Comparison of ENCODE assay signal across 9 cellular contexts in the genomic region with DNA sequence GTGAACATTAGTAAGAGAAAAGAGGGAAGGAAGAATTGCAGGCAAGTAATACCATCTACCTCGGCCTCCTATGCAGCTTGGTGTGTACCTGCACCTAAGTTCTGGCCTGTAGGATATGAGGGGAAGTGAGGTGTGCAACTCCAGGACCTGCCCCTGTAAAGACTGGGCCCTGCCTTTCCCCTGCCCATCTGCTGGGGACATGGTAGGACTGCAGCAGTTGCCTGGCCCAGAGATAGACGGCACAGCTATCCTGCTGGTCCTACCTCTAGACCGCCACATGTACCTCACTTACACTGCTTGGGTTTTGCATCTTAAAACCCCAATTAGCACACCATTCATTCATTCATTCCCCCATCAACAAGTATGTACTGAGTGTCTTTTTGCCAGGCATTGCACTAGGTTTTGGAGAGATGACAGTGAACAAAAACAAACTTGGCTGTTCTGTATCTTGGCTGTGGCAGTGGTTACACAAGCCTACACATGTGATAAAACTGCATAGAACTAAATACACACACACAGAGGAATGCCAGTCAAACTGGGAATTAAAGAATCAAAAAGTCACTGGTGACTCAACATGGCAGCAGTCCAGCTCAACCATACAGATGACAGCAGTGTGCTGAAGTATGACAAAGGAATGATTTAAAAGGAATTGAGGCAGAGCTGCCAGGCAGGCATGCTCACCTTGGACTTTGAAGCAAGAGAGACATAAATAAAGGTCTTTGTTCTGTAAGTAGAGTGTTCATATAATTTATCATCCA. TPM values are rescaled to one million over a fixed set of nuclear protein-coding genes. Genes with fewer than 3 reads are reported as not detected.
DNase-seq lines count a peak whose midpoint lies in the region; ATAC-seq and TF ChIP-seq lines count a peak whose summit lies in the region.
"Had no signal": no experiment of that assay in that cellular context is flagged by ENCODE, and none has a peak within 500 bp of the region (broad histone marks: within the 10 kb centered on the region; RNA-seq: fewer than 3 reads in every experiment).

No MANE protein-coding gene starts in this region.

- TF ChIP-seq CTCF in ascending aorta (IDR thresholded peaks at IDR 0.05) = no peak
- no peak for TF ChIP-seq CTCF in thoracic aorta (IDR thresholded peaks at IDR 0.05)

- H3K36me3 Mint-ChIP-seq in activated CD4-positive, alpha-beta T cell treated with anti-CD3 and anti-CD28 coated beads for 36 hours (ENCODE audit: low read depth) = peaks cover 21% of the 10 kb centered on the region

- H3K27ac Mint-ChIP-seq in activated CD4-positive, alpha-beta T cell treated with anti-CD3 and anti-CD28 coated beads for 36 hours = peak overlapping the region; percentile 51

- no peaks in the 10 kb centered on the region for H3K9me3 ChIP-seq in ascending aorta
- peaks cover 3% of the 10 kb centered on the region for H3K9me3 ChIP-seq in thoracic aorta

- H3K4me3 ChIP-seq in ascending aorta = no peak overlapping the region
- no peak overlapping the region for H3K4me3 ChIP-seq in thoracic aorta
- H3K4me3 ChIP-seq: BLaER1 had no signal

- CTCF ChIA-PET in activated CD4-positive, alpha-beta T cell treated with anti-CD3 and anti-CD28 coated beads for 36 hours (lab: Charles Lee) = interaction anchor here (1.0 to 2.4 kb wide), 5 partner anchors 13 to 41 kb away, joined by 3 to 9 read pairs (median 4); no protein-coding TSS in a partner anchor

- POLR2A ChIA-PET in activated CD4-positive, alpha-beta T cell treated with anti-CD3 and anti-CD28 coated beads for 36 hours (lab: Charles Lee) = interaction anchor here (0.5 to 2.1 kb wide), 4 partner anchors 15 to 400 kb away, joined by 4 to 10 read pairs (median 6); no protein-coding TSS in a partner anchor

- H3K27me3 ChIP-seq in ascending aorta (no peaks in the 10 kb centered on the region), thoracic aorta (replicated peaks; ENCODE audit: insufficient read depth) (no peaks in the 10 kb centered on the region)
- H3K27me3 ChIP-seq: BLaER1 had no signal

- ATAC-seq in activated CD4-positive, alpha-beta T cell treated with anti-CD3 and anti-CD28 coated beads for 36 hours = peak; percentile 77
- ATAC-seq in left colon (peak; percentile 53), thoracic aorta (ENCODE audit: insufficient number of reproducible peaks, low FRiP score, low read depth) (peak; percentile 40), HG03460 (IDR thresholded peaks at IDR 0.05; ENCODE audit: unreplicated experiment) (no peak), HG03342 (IDR thresholded peaks at IDR 0.05; ENCODE audit: unreplicated experiment) (no peak), HG02798 (IDR thresholded peaks at IDR 0.05; ENCODE audit: poor library complexity, unreplicated experiment) (no peak)

- peaks cover 6% of the 10 kb centered on the region for H3K9me3 Mint-ChIP-seq in activated CD4-positive, alpha-beta T cell treated with anti-CD3 and anti-CD28 coated beads for 36 hours (ENCODE audit: low read depth)

- no peaks in the 10 kb centered on the region for H3K27me3 Mint-ChIP-seq in activated CD4-positive, alpha-beta T cell treated with anti-CD3 and anti-CD28 coated beads for 36 hours

- H3K4me1 ChIP-seq in ascending aorta = peaks cover 2 to 26% of the 10 kb centered on the region in 2 donors
- peaks cover 16 to 37% of the 10 kb centered on the region in 2 donors for H3K4me1 ChIP-seq in thoracic aorta (ENCODE audit: control insufficient read depth in 1 of 2, low read depth in 2 of 2)

- peak; percentile 82 for DNase-seq in activated CD4-positive, alpha-beta T cell treated with anti-CD3 and anti-CD28 coated beads for 36 hours
- DNase-seq in activated CD4-positive, alpha-beta T cell treated with anti-CD3 and anti-CD28 coated beads for 4 hours = no peak
- peak in 1 of 2 donors; percentile 89 for DNase-seq in ascending aorta (ENCODE audit: low spot score in 2 of 2)
- DNase-seq in left colon = peak; percentile 51 to 60
- DNase-seq in thoracic aorta (ENCODE audit: low spot score) = peak; percentile 54

- H3K27ac ChIP-seq in ascending aorta (peak overlapping the region; percentile 59 to 66), thoracic aorta (peak overlapping the region in 1 of 2 donors; percentile 48)
- H3K27ac ChIP-seq: BLaER1 had no signal

- intact Hi-C loops in activated CD4-positive, alpha-beta T cell treated with anti-CD3 and anti-CD28 coated beads for 36 hours (cut with DNase I, micrococcal nuclease) = loop anchor here in 1 of 2 experiments (1.0 kb wide), 3 partner anchors 12 to 24 kb away; partner anchors contain the start of gene MGAT1
- intact Hi-C loops in ascending aorta (cut with DNase I) (no loop called here), left colon (cut with DNase I, micrococcal nuclease) (no loop called here)

- peaks cover 56% of the 10 kb centered on the region for H3K4me1 Mint-ChIP-seq in activated CD4-positive, alpha-beta T cell treated with anti-CD3 and anti-CD28 coated beads for 36 hours

- no peak overlapping the region for H3K4me3 Mint-ChIP-seq in activated CD4-positive, alpha-beta T cell treated with anti-CD3 and anti-CD28 coated beads for 36 hours

- H3K36me3 ChIP-seq in ascending aorta (no peaks in the 10 kb centered on the region), thoracic aorta (peaks cover 11% of the 10 kb centered on the region)

RNA-seq across cellular contexts. Expression of gene MGAT1, which starts 23.3 kb away (rescaled TPM):
- total RNA-seq in activated CD4-positive, alpha-beta T cell treated with anti-CD3 and anti-CD28 coated beads for 36 hours = 100 to 1,000 TPM in 1 of 2 experiments, 10 to 100 TPM in 1; 93.2 to 125 TPM
- total RNA-seq in ascending aorta (257 TPM), left colon (100 to 1,000 TPM in 1 of 2 donors, 10 to 100 TPM in 1; 85.6 to 101 TPM), thoracic aorta (100 to 1,000 TPM; 226 to 244 TPM)

RNA-seq across cellular contexts. Expression of gene ZFP62, which starts 35.1 kb away (rescaled TPM):
- total RNA-seq in activated CD4-positive, alpha-beta T cell treated with anti-CD3 and anti-CD28 coated beads for 36 hours = 10 to 100 TPM; 30.3 to 31.8 TPM
- 1.8 TPM for total RNA-seq in ascending aorta
- 10 to 100 TPM; 32.0 to 35.8 TPM for total RNA-seq in left colon
- 10 to 100 TPM; 12.2 to 19.0 TPM for total RNA-seq in thoracic aorta

Comparison
In these comparisons a context has a peak if more than half of its experiments do, and no peak if none do; other contexts are left out.
1. DNase-seq: peak in activated CD4-positive, alpha-beta T cell treated with anti-CD3 and anti-CD28 coated beads for 36 hours (single experiment), left colon (2 of 2) and thoracic aorta (single experiment); none in activated CD4-positive, alpha-beta T cell treated with anti-CD3 and anti-CD28 coated beads for 4 hours (0 of 2).
2. ATAC-seq: peak in activated CD4-positive, alpha-beta T cell treated with anti-CD3 and anti-CD28 coated beads for 36 hours (single experiment), left colon (single experiment) and thoracic aorta (single experiment); none in HG03460 (single experiment), HG03342 (single experiment) and HG02798 (single experiment).